ENCODE assay signal across 14 cellular contexts in the genomic region with DNA sequence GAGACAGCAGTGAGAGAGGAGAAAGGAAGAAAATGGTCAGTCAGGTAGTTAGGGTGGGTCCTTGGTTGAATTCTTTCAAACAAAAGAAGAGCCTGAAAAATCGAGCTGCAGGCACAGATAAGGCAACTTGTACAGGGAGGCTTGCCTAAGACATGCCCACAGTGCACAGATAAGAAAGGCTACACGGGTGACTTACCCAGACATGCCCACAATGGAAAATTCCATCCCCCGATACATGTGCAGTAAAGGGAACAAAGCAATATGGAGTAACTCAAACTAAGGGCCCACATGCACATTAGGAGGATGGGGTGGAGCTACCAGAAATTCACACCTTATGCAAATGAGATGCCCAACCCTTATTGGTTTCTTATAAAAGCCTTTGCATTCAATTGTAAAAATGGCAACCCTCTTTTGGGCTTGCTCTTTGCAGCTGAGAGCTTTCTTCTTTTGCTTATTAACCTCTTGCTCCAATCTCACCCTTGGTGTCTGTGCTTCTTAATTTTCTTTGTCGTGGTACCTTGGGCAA.
A peak's percentile ranks its signal among the peaks of the same experiment; 100 is the strongest.
DNase-seq lines count a peak whose midpoint lies in the region; ATAC-seq and TF ChIP-seq lines count a peak whose summit lies in the region.
"Had no signal": no experiment of that assay in that cellular context is flagged by ENCODE, and none has a peak within 500 bp of the region (broad histone marks: within the 10 kb centered on the region; RNA-seq: fewer than 3 reads in every experiment).

No MANE protein-coding gene starts in this region.

- peak; percentile 27 for DNase-seq in SIG-M5 treated with dmso at 0.1 percent for 504 hours (lab: John Stamatoyannopoulos, UW; ENCODE audit: unreplicated experiment)
- DNase-seq in SIG-M5 (lab: John Stamatoyannopoulos, UW), result no peak
- peak; percentile 78 for DNase-seq in OCI-M1 (lab: John Stamatoyannopoulos, UW)
- no peak for DNase-seq in heart left ventricle
- DNase-seq in hepatic stellate cell (ENCODE audit: low spot score), result no peak
- DNase-seq in NOMO-1 treated with DMSO at 0.1 percent for 48 hours (lab: John Stamatoyannopoulos, UW; ENCODE audit: unreplicated experiment), result no peak
- DNase-seq: activated T-cell treated with anti-CD3 and anti-CD28 coated beads, Interleukin-2, amount 50 U/mL, for 1 hour; aorta; Calu3 had no signal

- TF ChIP-seq POLR2A in heart left ventricle (IDR thresholded peaks at IDR 0.05), result no peak

- no peaks in the 10 kb centered on the region for H3K36me3 Mint-ChIP-seq in stimulated activated memory B cell treated with anti-CD40 and anti-IgM and Interleukin-4, amounts not matched to agents 10 μg/mL and 1 μg/mL and 100 μg/mL, for 72 hours

- WGBS in heart left ventricle, 4 donors, result 49 to 60% (median 50%) methylated on average over 4 of the region's 4 CpGs

- peak overlapping the region in 11 of 12 donors; percentile 11 to 87 (median 71) for H3K27ac ChIP-seq in heart left ventricle
- H3K27ac ChIP-seq: A549, WERI-Rb-1 had no signal

- peak overlapping the region; percentile 9 for H3K27ac Mint-ChIP-seq in stimulated activated memory B cell treated with anti-CD40 and anti-IgM and Interleukin-4, amounts not matched to agents 10 μg/mL and 1 μg/mL and 100 μg/mL, for 72 hours

- no peaks in the 10 kb centered on the region for H3K27me3 ChIP-seq in heart left ventricle

- no peaks in the 10 kb centered on the region for H3K36me3 ChIP-seq in heart left ventricle
- H3K36me3 ChIP-seq: WERI-Rb-1 had no signal

- no peak overlapping the region for H3K4me3 ChIP-seq in heart left ventricle
- H3K4me3 ChIP-seq: A549 had no signal

- H3K4me1 ChIP-seq in heart left ventricle, result peaks cover 0 to 8% (median 1%) of the 10 kb centered on the region in 12 donors
- H3K4me1 ChIP-seq: A549 had no signal

- H3K9me3 Mint-ChIP-seq in stimulated activated memory B cell treated with anti-CD40 and anti-IgM and Interleukin-4, amounts not matched to agents 10 μg/mL and 1 μg/mL and 100 μg/mL, for 72 hours, result no peaks in the 10 kb centered on the region

- peaks cover 5% of the 10 kb centered on the region for H3K4me1 Mint-ChIP-seq in stimulated activated memory B cell treated with anti-CD40 and anti-IgM and Interleukin-4, amounts not matched to agents 10 μg/mL and 1 μg/mL and 100 μg/mL, for 72 hours

- TF ChIP-seq CTCF in heart left ventricle (IDR thresholded peaks at IDR 0.05), result no peak

- peaks cover 0 to 2% (median 0%) of the 10 kb centered on the region in 12 donors for H3K9me3 ChIP-seq in heart left ventricle
- H3K9me3 ChIP-seq: A549 had no signal

- ATAC-seq in heart left ventricle (peak; percentile 27 to 71 (median 40)), GM19351 (IDR thresholded peaks at IDR 0.05; ENCODE audit: unreplicated experiment) (no peak)
- peak; percentile 43 for ATAC-seq in stimulated activated memory B cell treated with anti-CD40 and anti-IgM and Interleukin-4, amounts not matched to agents 10 μg/mL and 1 μg/mL and 100 μg/mL, for 72 hours
- ATAC-seq: A549, HCT116 had no signal

- H3K4me3 Mint-ChIP-seq in stimulated activated memory B cell treated with anti-CD40 and anti-IgM and Interleukin-4, amounts not matched to agents 10 μg/mL and 1 μg/mL and 100 μg/mL, for 72 hours, result no peak overlapping the region

- intact Hi-C loops in heart left ventricle (cut with DNase I), result no loop called here

- no peaks in the 10 kb centered on the region for H3K27me3 Mint-ChIP-seq in stimulated activated memory B cell treated with anti-CD40 and anti-IgM and Interleukin-4, amounts not matched to agents 10 μg/mL and 1 μg/mL and 100 μg/mL, for 72 hours

Comparison
In these comparisons a context has a peak if more than half of its experiments do, and no peak if none do; other contexts are left out.
1. DNase-seq: peak in SIG-M5 treated with dmso at 0.1 percent for 504 hours (single experiment) and OCI-M1 (single experiment); none in SIG-M5 (single experiment), heart left ventricle (0 of 5), hepatic stellate cell (single experiment) and NOMO-1 treated with DMSO at 0.1 percent for 48 hours (single experiment).